Comparison of ENCODE assay signal across 8 cellular contexts in the genomic region with DNA sequence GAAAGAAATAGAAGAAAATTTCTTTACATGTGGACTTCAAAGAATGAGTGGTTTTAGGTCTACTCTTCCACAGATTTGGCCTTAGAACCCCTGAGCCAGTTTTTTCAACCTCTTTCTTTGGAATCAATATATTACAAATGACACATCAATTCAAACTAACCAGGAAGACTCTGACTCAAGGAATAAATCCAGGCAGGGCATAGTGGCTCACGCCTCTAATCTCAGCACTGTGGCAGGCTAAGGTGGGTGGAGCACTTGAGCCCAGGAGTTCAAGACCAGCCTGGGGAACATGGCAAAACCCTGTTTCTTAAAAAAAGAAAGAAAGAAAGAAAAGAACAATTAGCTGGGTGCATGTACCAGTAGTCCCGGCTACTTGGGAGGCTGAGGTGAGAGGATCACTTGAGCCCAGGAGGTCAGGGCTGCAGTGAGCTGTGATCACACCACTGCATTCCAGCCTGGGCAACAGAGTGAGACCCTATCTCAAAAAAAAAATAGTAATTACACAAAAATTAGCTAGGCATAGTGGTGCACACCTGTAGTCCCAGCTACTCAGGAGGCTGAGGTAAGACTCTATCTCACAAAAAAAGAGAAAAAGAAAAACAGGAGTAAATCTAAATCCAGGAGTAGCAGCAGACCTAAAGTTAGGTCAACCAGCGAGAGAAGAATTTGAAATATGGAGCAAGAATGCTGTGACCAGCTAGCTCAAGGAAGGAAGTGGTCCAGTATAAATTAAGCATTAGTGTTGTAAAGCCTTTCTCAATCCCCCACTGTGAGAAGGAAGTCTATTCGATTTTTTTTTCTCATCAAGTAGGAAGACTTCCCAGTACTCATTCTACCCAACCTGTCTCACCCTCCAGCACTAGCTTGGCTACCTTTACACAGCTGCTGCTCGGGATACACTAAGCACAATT. TPM values are rescaled to one million over a fixed set of nuclear protein-coding genes. Genes with fewer than 3 reads are reported as not detected.
A peak's percentile ranks its signal among the peaks of the same experiment; 100 is the strongest.
DNase-seq lines count a peak whose midpoint lies in the region; ATAC-seq and TF ChIP-seq lines count a peak whose summit lies in the region.

No MANE protein-coding gene starts in this region.

- peaks cover 37% of the 10 kb centered on the region for H3K4me1 Mint-ChIP-seq in activated naive CD8-positive, alpha-beta T cell treated with anti-CD3 and anti-CD28 coated beads, Interleukin-2, amount 10 ng/mL, durations not matched to agents 7 days and 5 days
- H3K4me1 Mint-ChIP-seq in activated naive CD8-positive, alpha-beta T cell treated with anti-CD3 and anti-CD28 coated beads, Interleukin-2, amount 50 U/mL, for 24 hours, result peaks cover 15% of the 10 kb centered on the region

- POLR2A ChIA-PET in activated naive CD8-positive, alpha-beta T cell treated with anti-CD3 and anti-CD28 coated beads, Interleukin-2, amount 10 ng/mL, durations not matched to agents 7 days and 5 days (lab: Charles Lee), result no interaction called here

- H3K9me3 ChIP-seq in lung (ENCODE audit: control insufficient read depth in 2 of 2, insufficient read depth in 1 of 2, low read length in 1 of 2) (no peaks in the 10 kb centered on the region), upper lobe of left lung (no peaks in the 10 kb centered on the region)

- peaks cover 35% of the 10 kb centered on the region for H3K27me3 Mint-ChIP-seq in activated naive CD8-positive, alpha-beta T cell treated with anti-CD3 and anti-CD28 coated beads, Interleukin-2, amount 10 ng/mL, durations not matched to agents 7 days and 5 days
- peaks cover 39% of the 10 kb centered on the region for H3K27me3 Mint-ChIP-seq in activated naive CD8-positive, alpha-beta T cell treated with anti-CD3 and anti-CD28 coated beads, Interleukin-2, amount 50 U/mL, for 24 hours

- TF ChIP-seq EP300 in upper lobe of left lung (IDR thresholded peaks at IDR 0.05), result no peak

- WGBS in lung, 2 donors, result 38 to 40% methylated on average over 5 of the region's 5 CpGs
- 40 to 41% methylated on average over 5 of the region's 5 CpGs for WGBS in upper lobe of left lung, 2 donors

- peak in 1 of 4 donors; percentile 44 for TF ChIP-seq POLR2A in upper lobe of left lung (IDR thresholded peaks at IDR 0.05)

- H3K4me3 ChIP-seq in astrocyte of the spinal cord (ENCODE audit: low read depth, low read length), result peak overlapping the region; percentile 57
- peak overlapping the region; percentile 19 for H3K4me3 ChIP-seq in lung
- peak overlapping the region in 3 of 4 donors; percentile 68 to 98 (median 77) for H3K4me3 ChIP-seq in upper lobe of left lung

- peaks cover 6 to 16% of the 10 kb centered on the region in 2 donors for H3K4me1 ChIP-seq in lung (ENCODE audit: control insufficient read depth in 2 of 2, insufficient read depth in 2 of 2, low read length in 2 of 2)
- peaks cover 54 to 74% (median 63%) of the 10 kb centered on the region in 4 donors for H3K4me1 ChIP-seq in upper lobe of left lung

- no peak for ATAC-seq in activated naive CD8-positive, alpha-beta T cell treated with anti-CD3 and anti-CD28 coated beads, Interleukin-2, amount 10 ng/mL, durations not matched to agents 7 days and 5 days (ENCODE audit: low read depth)
- no peak for ATAC-seq in activated naive CD8-positive, alpha-beta T cell treated with anti-CD3 and anti-CD28 coated beads, Interleukin-2, amount 50 U/mL, for 24 hours
- ATAC-seq in lung (ENCODE audit: insufficient read depth, low FRiP score), result no peak
- ATAC-seq in upper lobe of left lung (ENCODE audit: low FRiP score in 2 of 2), result peak; percentile 12 to 13
- ATAC-seq in HG02798 (IDR thresholded peaks at IDR 0.05; ENCODE audit: poor library complexity, unreplicated experiment), result no peak
- no peak for ATAC-seq in GM21717 (IDR thresholded peaks at IDR 0.05; ENCODE audit: unreplicated experiment)

- H3K36me3 ChIP-seq in lung (ENCODE audit: control insufficient read depth in 2 of 2, insufficient read depth in 2 of 2, low read length in 2 of 2) (peaks cover 0 to 1% of the 10 kb centered on the region in 2 donors), upper lobe of left lung (peaks cover 0 to 4% (median 0%) of the 10 kb centered on the region in 4 donors)

- H3K27me3 ChIP-seq in lung (ENCODE audit: control insufficient read depth, insufficient read depth) (no peaks in the 10 kb centered on the region), upper lobe of left lung (no peaks in the 10 kb centered on the region)

- H3K4me3 Mint-ChIP-seq in activated naive CD8-positive, alpha-beta T cell treated with anti-CD3 and anti-CD28 coated beads, Interleukin-2, amount 10 ng/mL, durations not matched to agents 7 days and 5 days, result peak overlapping the region; percentile 87
- no peak overlapping the region for H3K4me3 Mint-ChIP-seq in activated naive CD8-positive, alpha-beta T cell treated with anti-CD3 and anti-CD28 coated beads, Interleukin-2, amount 50 U/mL, for 24 hours

- in situ Hi-C loops in astrocyte of the spinal cord (cut with HindIII; ENCODE audit: low sequenced_read_pairs), result no loop called here

- H3K9me3 Mint-ChIP-seq in activated naive CD8-positive, alpha-beta T cell treated with anti-CD3 and anti-CD28 coated beads, Interleukin-2, amount 10 ng/mL, durations not matched to agents 7 days and 5 days, result no peaks in the 10 kb centered on the region
- H3K9me3 Mint-ChIP-seq in activated naive CD8-positive, alpha-beta T cell treated with anti-CD3 and anti-CD28 coated beads, Interleukin-2, amount 50 U/mL, for 24 hours, result no peaks in the 10 kb centered on the region

- no peak for TF ChIP-seq CTCF in astrocyte of the spinal cord (IDR thresholded peaks at IDR 0.05; ENCODE audit: low read depth, low read length)
- no peak for TF ChIP-seq CTCF in lung (IDR thresholded peaks at IDR 0.05; ENCODE audit: control extremely low read depth, extremely low read depth)
- TF ChIP-seq CTCF in upper lobe of left lung (IDR thresholded peaks at IDR 0.05), result no peak

- H3K27ac ChIP-seq in lung (ENCODE audit: low read depth in 1 of 2, low read length in 1 of 2), result peak overlapping the region; percentile 83 to 90
- H3K27ac ChIP-seq in upper lobe of left lung, result peak overlapping the region; percentile 76 to 92 (median 80)

- DNase-seq in activated naive CD8-positive, alpha-beta T cell treated with anti-CD3 and anti-CD28 coated beads, Interleukin-2, amount 10 ng/mL, durations not matched to agents 7 days and 5 days, result no peak
- DNase-seq in activated naive CD8-positive, alpha-beta T cell treated with anti-CD3 and anti-CD28 coated beads, Interleukin-2, amount 50 U/mL, for 24 hours, result no peak
- DNase-seq in astrocyte of the spinal cord (ENCODE audit: low read depth, low spot score) (peak; percentile 71), lung (ENCODE audit: low spot score) (no peak), upper lobe of left lung (no peak)
- DNase-seq in activated naive CD4-positive, alpha-beta T cell (lab: John Stamatoyannopoulos, UW), result no peak

- H3K36me3 Mint-ChIP-seq in activated naive CD8-positive, alpha-beta T cell treated with anti-CD3 and anti-CD28 coated beads, Interleukin-2, amount 10 ng/mL, durations not matched to agents 7 days and 5 days, result no peaks in the 10 kb centered on the region
- H3K36me3 Mint-ChIP-seq in activated naive CD8-positive, alpha-beta T cell treated with anti-CD3 and anti-CD28 coated beads, Interleukin-2, amount 50 U/mL, for 24 hours (ENCODE audit: low read depth), result no peaks in the 10 kb centered on the region

- H3K27ac Mint-ChIP-seq in activated naive CD8-positive, alpha-beta T cell treated with anti-CD3 and anti-CD28 coated beads, Interleukin-2, amount 10 ng/mL, durations not matched to agents 7 days and 5 days, result no peak overlapping the region
- no peak overlapping the region for H3K27ac Mint-ChIP-seq in activated naive CD8-positive, alpha-beta T cell treated with anti-CD3 and anti-CD28 coated beads, Interleukin-2, amount 50 U/mL, for 24 hours

RNA-seq across cellular contexts. Expression of gene SORT1, which starts 1.9 kb away (rescaled TPM):
- total RNA-seq in activated naive CD8-positive, alpha-beta T cell treated with anti-CD3 and anti-CD28 coated beads, Interleukin-2, amount 10 ng/mL, durations not matched to agents 7 days and 5 days, result 10 to 100 TPM in 1 of 2 experiments, 1 to 10 TPM in 1; 6.5 to 11.0 TPM
- total RNA-seq in lung, result 100 to 1,000 TPM in 1 of 2 donors, 10 to 100 TPM in 1; 61.7 to 135 TPM
- 10 to 100 TPM; 39.0 to 53.1 TPM for polyA plus RNA-seq in lung
- total RNA-seq in upper lobe of left lung, result 100 to 1,000 TPM; 105 to 222 (median 116) TPM

RNA-seq across cellular contexts. Expression of gene PSMA5, which starts 30.4 kb away (rescaled TPM):
- 100 to 1,000 TPM; 135 TPM for total RNA-seq in activated naive CD8-positive, alpha-beta T cell treated with anti-CD3 and anti-CD28 coated beads, Interleukin-2, amount 10 ng/mL, durations not matched to agents 7 days and 5 days
- total RNA-seq in lung (10 to 100 TPM; 33.8 to 93.0 TPM), upper lobe of left lung (10 to 100 TPM; 15.2 to 69.5 (median 29.8) TPM)
- polyA plus RNA-seq in lung, result 10 to 100 TPM; 57.1 to 86.6 TPM

Comparison
In these comparisons a context has a peak if more than half of its experiments do, and no peak if none do; other contexts are left out.
1. ATAC-seq: peak in upper lobe of left lung (2 of 2); none in activated naive CD8-positive, alpha-beta T cell treated with anti-CD3 and anti-CD28 coated beads, Interleukin-2, amount 10 ng/mL, durations not matched to agents 7 days and 5 days (single experiment), activated naive CD8-positive, alpha-beta T cell treated with anti-CD3 and anti-CD28 coated beads, Interleukin-2, amount 50 U/mL, for 24 hours (single experiment), lung (single experiment), HG02798 (single experiment) and GM21717 (single experiment).
2. H3K4me3 ChIP-seq: peak in every context shown above with its lines; median percentile 77 in upper lobe of left lung; 57 in astrocyte of the spinal cord; 19 in lung.
3. RNA of gene SORT1, which starts 1.9 kb away (total RNA-seq): 61.7 to 135 TPM in lung and 105 to 222 TPM in upper lobe of left lung; 6.5 to 11.0 TPM in activated naive CD8-positive, alpha-beta T cell treated with anti-CD3 and anti-CD28 coated beads, Interleukin-2, amount 10 ng/mL, durations not matched to agents 7 days and 5 days; every median in the first group is over 4 times any median in the second.